In the genomic region with DNA sequence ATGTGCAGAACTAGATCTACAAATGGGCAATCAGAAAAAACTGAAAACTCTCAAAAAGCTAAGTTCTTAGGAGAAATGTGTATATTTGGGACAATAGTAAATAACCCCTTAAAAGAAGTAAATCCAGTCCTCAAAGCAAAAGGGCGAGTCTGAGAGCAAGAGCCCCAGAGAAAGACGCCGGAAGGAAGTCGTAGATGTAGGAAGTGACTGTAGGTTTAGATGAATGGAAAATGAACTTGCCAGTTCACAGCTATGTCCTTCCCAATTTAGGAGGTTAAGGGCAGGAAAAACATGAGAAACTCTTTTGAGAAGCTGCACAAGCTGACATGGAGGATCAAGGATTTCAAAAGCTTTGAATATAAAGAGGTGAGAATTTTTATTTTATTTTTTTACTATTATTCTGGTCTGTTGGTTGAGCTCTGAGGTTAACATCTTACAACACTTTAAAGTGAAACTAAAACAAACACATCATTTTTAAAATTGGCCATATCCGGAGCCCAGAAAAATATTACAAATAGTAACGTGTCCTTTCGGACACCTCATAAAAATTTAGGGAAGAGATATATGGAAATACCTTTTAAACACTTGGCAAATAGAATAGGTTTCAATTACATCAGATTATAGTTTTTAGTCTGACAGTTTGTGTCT, we compare ENCODE assay signal across 9 cellular contexts.
DNase-seq lines count a peak whose midpoint lies in the region; ATAC-seq, FAIRE-seq and TF ChIP-seq lines count a peak whose summit lies in the region.
"Had no signal": no experiment of that assay in that cellular context is flagged by ENCODE, and none has a peak within 500 bp of the region (broad histone marks: within the 10 kb centered on the region; RNA-seq: fewer than 3 reads in every experiment).

No MANE protein-coding gene starts in this region.

- H4K20me1 ChIP-seq in HepG2 (ENCODE audit: insufficient read depth, low read length) = no peaks in the 10 kb centered on the region

- H3K27me3 ChIP-seq in spleen (replicated peaks in 1 of 7) (no peaks in the 10 kb centered on the region), HepG2 (ENCODE audit: control insufficient read depth in 1 of 2, insufficient read depth in 2 of 2, low read length in 2 of 2) (no peaks in the 10 kb centered on the region)
- H3K27me3 ChIP-seq: neutrophil had no signal

- H3K4me3 ChIP-seq in spleen = peak overlapping the region in 7 of 8 donors; percentile 18 to 66 (median 38)
- H3K4me3 ChIP-seq in HepG2 (replicated peaks in 1 of 3; ENCODE audit: insufficient read depth in 1 of 3, low read depth in 2 of 3, low read length in 3 of 3) = no peak overlapping the region

- peak overlapping the region; percentile 1 to 75 (median 71) for H3K27ac ChIP-seq in spleen
- no peak overlapping the region for H3K27ac ChIP-seq in HepG2 (ENCODE audit: extremely low read length, insufficient read depth, low read length)
- H3K27ac ChIP-seq: neutrophil had no signal

- WGBS in spleen, 5 donors = 17 to 46% (median 23%) methylated on average over 7 of the region's 7 CpGs
- WGBS in HepG2 (ENCODE audit: low lambda C conversion rate) = 38% methylated on average over 7 of the region's 7 CpGs

- peaks cover 9% of the 10 kb centered on the region for H3K4me1 Mint-ChIP-seq in activated CD4-positive, alpha-beta T cell treated with anti-CD3 and anti-CD28 coated beads, Interleukin-2, amount 10 ng/mL, durations not matched to agents 7 days and 5 days

- H3K9me3 Mint-ChIP-seq in activated CD4-positive, alpha-beta T cell treated with anti-CD3 and anti-CD28 coated beads, Interleukin-2, amount 10 ng/mL, durations not matched to agents 7 days and 5 days = peaks cover 6% of the 10 kb centered on the region

- no peaks in the 10 kb centered on the region for H3K79me2 ChIP-seq in HepG2 (ENCODE audit: insufficient read depth, low read length)

- DNase-seq in activated CD4-positive, alpha-beta T cell treated with anti-CD3 and anti-CD28 coated beads, Interleukin-2, amount 10 ng/mL, durations not matched to agents 7 days and 5 days = peak; percentile 33
- DNase-seq in activated CD4-positive, alpha-beta T cell treated with anti-CD3 and anti-CD28 coated beads for 4 hours = no peak
- DNase-seq in RPMI7951 (ENCODE audit: low read depth) = peak; percentile 28
- no peak for DNase-seq in spleen
- no peak for DNase-seq in NCI-H446 (lab: John Stamatoyannopoulos, UW)
- no peak for DNase-seq in anterior cingulate cortex (lab: John Stamatoyannopoulos, UW)
- no peak for DNase-seq in HepG2 (ENCODE audit: low spot score)

- TF ChIP-seq RAD21 in HepG2 (CRISPR knock-in tag; IDR thresholded peaks at IDR 0.05) = no peak

- no peak overlapping the region for H2AFZ ChIP-seq in HepG2 (ENCODE audit: low read length)

- no TSS peak for BruUV-seq in HepG2 (replicated peaks; lab: Mats Ljungman, UMichigan)

- no peaks in the 10 kb centered on the region for H3K36me3 ChIP-seq in spleen
- H3K36me3 ChIP-seq in HepG2 (replicated peaks in 1 of 2; ENCODE audit: control insufficient read depth in 1 of 2, insufficient read depth in 2 of 2, low read length in 2 of 2) = no peaks in the 10 kb centered on the region
- H3K36me3 ChIP-seq: neutrophil had no signal

- TF ChIP-seq EP300 in HepG2 (IDR thresholded peaks at IDR 0.05; ENCODE audit: low read depth in 2 of 2, low read length in 2 of 2) (no peak), HepG2 (CRISPR knock-in tag; IDR thresholded peaks at IDR 0.05; ENCODE audit: borderline replicate concordance) (no peak)

- H3K27ac Mint-ChIP-seq in activated CD4-positive, alpha-beta T cell treated with anti-CD3 and anti-CD28 coated beads, Interleukin-2, amount 10 ng/mL, durations not matched to agents 7 days and 5 days = peak overlapping the region; percentile 89

- H3K4me3 Mint-ChIP-seq in activated CD4-positive, alpha-beta T cell treated with anti-CD3 and anti-CD28 coated beads, Interleukin-2, amount 10 ng/mL, durations not matched to agents 7 days and 5 days = peak overlapping the region; percentile 75

- no peak overlapping the region for H3K4me2 ChIP-seq in HepG2 (ENCODE audit: low read depth, low read length)

- H3K4me1 ChIP-seq in spleen = peaks cover 0 to 25% (median 0%) of the 10 kb centered on the region in 6 donors
- no peaks in the 10 kb centered on the region for H3K4me1 ChIP-seq in HepG2 (ENCODE audit: insufficient read depth, low read length)

- H3K9ac ChIP-seq in HepG2 (ENCODE audit: insufficient read depth, low read depth, low read length) = no peak overlapping the region

- no peaks in the 10 kb centered on the region for H3K27me3 Mint-ChIP-seq in activated CD4-positive, alpha-beta T cell treated with anti-CD3 and anti-CD28 coated beads, Interleukin-2, amount 10 ng/mL, durations not matched to agents 7 days and 5 days

- H3K9me3 ChIP-seq in spleen (no peaks in the 10 kb centered on the region), HepG2 (ENCODE audit: low read length) (peaks cover 76% of the 10 kb centered on the region)
- H3K9me3 ChIP-seq: neutrophil had no signal

- TF ChIP-seq CTCF in spleen (IDR thresholded peaks at IDR 0.05 in 8 of 11, conservative IDR thresholded peaks at IDR 0.05 in 3 of 11) (no peak), HepG2 (CRISPR knock-in tag; IDR thresholded peaks at IDR 0.05) (no peak)

- peaks cover 1% of the 10 kb centered on the region for H3K36me3 Mint-ChIP-seq in activated CD4-positive, alpha-beta T cell treated with anti-CD3 and anti-CD28 coated beads, Interleukin-2, amount 10 ng/mL, durations not matched to agents 7 days and 5 days (ENCODE audit: low read depth)

- CTCF ChIA-PET in activated CD4-positive, alpha-beta T cell treated with anti-CD3 and anti-CD28 coated beads, Interleukin-2, amount 10 ng/mL, durations not matched to agents 7 days and 5 days (lab: Charles Lee) = no interaction called here
- CTCF ChIA-PET in HepG2 (lab: Yijun Ruan, JAX; ENCODE audit: low intra/inter-chr PET ratio, low total read pairs) = no interaction called here

- in situ Hi-C loops in HepG2 (cut with HindIII; ENCODE audit: extremely low pct_ligation_motif_present, low pct_unique_long_range_greater_than_20kb) = no loop called here

- no peak for FAIRE-seq in HepG2 (lab: Jason Lieb, UNC)

- intact Hi-C loops in spleen (cut with DNase I; ENCODE audit: low total_unique reads) (no loop called here), HepG2 (cut with micrococcal nuclease; ENCODE audit: unreplicated experiment) (no loop called here)

- TF ChIP-seq POLR2A in spleen (IDR thresholded peaks at IDR 0.05) (no peak), HepG2 (IDR thresholded peaks at IDR 0.05; ENCODE audit: insufficient read depth in 1 of 2, low read depth in 2 of 2, low read length in 2 of 2) (no peak)

- ATAC-seq in HG02852 (IDR thresholded peaks at IDR 0.05; ENCODE audit: unreplicated experiment) = peak; percentile 85
- ATAC-seq in HepG2 = no peak

- POLR2A ChIA-PET in activated CD4-positive, alpha-beta T cell treated with anti-CD3 and anti-CD28 coated beads, Interleukin-2, amount 10 ng/mL, durations not matched to agents 7 days and 5 days (lab: Charles Lee) = no interaction called here
- POLR2A ChIA-PET in HepG2 (lab: Yijun Ruan, JAX) = no interaction called here

TF ChIP-seq in HepG2, 621 proteins besides CTCF, POLR2A, EP300 and RAD21:
- TF ChIP-seq, protein P1, sequence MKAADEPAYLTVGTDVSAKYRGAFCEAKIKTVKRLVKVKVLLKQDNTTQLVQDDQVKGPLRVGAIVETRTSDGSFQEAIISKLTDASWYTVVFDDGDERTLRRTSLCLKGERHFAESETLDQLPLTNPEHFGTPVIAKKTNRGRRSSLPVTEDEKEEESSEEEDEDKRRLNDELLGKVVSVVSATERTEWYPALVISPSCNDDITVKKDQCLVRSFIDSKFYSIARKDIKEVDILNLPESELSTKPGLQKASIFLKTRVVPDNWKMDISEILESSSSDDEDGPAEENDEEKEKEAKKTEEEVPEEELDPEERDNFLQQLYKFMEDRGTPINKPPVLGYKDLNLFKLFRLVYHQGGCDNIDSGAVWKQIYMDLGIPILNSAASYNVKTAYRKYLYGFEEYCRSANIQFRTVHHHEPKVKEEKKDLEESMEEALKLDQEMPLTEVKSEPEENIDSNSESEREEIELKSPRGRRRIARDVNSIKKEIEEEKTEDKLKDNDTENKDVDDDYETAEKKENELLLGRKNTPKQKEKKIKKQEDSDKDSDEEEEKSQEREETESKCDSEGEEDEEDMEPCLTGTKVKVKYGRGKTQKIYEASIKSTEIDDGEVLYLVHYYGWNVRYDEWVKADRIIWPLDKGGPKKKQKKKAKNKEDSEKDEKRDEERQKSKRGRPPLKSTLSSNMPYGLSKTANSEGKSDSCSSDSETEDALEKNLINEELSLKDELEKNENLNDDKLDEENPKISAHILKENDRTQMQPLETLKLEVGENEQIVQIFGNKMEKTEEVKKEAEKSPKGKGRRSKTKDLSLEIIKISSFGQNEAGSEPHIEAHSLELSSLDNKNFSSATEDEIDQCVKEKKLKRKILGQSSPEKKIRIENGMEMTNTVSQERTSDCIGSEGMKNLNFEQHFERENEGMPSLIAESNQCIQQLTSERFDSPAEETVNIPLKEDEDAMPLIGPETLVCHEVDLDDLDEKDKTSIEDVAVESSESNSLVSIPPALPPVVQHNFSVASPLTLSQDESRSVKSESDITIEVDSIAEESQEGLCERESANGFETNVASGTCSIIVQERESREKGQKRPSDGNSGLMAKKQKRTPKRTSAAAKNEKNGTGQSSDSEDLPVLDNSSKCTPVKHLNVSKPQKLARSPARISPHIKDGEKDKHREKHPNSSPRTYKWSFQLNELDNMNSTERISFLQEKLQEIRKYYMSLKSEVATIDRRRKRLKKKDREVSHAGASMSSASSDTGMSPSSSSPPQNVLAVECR (CRISPR knock-in tag; IDR thresholded peaks at IDR 0.05; ENCODE audit: borderline replicate concordance) = no peak
- TF ChIP-seq DNMT1 (CRISPR knock-in tag; IDR thresholded peaks at IDR 0.05) = no peak
TF ChIP-seq in HepG2: peak in this region for 0.

Comparison
In these comparisons a context has a peak if more than half of its experiments do, and no peak if none do; other contexts are left out.
1. DNase-seq: peak in activated CD4-positive, alpha-beta T cell treated with anti-CD3 and anti-CD28 coated beads, Interleukin-2, amount 10 ng/mL, durations not matched to agents 7 days and 5 days (single experiment) and RPMI7951 (single experiment); none in activated CD4-positive, alpha-beta T cell treated with anti-CD3 and anti-CD28 coated beads for 4 hours (0 of 2), spleen (single experiment), NCI-H446 (0 of 2), anterior cingulate cortex (0 of 58) and HepG2 (single experiment).
2. H3K4me3 ChIP-seq: peak in spleen (7 of 8); none in HepG2 (0 of 3).